In genomic region chr5:125863579-125863978, GRCh38 we compare ENCODE assay signal across 7 cellular contexts.
"Had no signal": no experiment of that assay in that cellular context is flagged by ENCODE, and none has a peak within 500 bp of the region (broad histone marks: within the 10 kb centered on the region; RNA-seq: fewer than 3 reads in every experiment).

No MANE protein-coding gene starts in this region.

- H2AFZ ChIP-seq: GM23248 had no signal

- H3K9me3 ChIP-seq: HAP-1 had no signal

- H3K27ac Mint-ChIP-seq: HFFc6, IgD-negative memory B cell had no signal

- DNase-seq: GM23248, GOT3, H7, HFFc6 had no signal

- H3K4me3 ChIP-seq: GM23248, HAP-1 had no signal

- H3K36me3 ChIP-seq: HAP-1 had no signal

- H3K9ac ChIP-seq: GM23248 had no signal

- H3K27ac ChIP-seq: GM23248, HL-60 had no signal

- H3K27me3 Mint-ChIP-seq: IgD-negative memory B cell had no signal

- H3K36me3 Mint-ChIP-seq: IgD-negative memory B cell had no signal

- H3K4me3 Mint-ChIP-seq: HFFc6, IgD-negative memory B cell had no signal
